ENCODE assay signal across 15 cellular contexts in the genomic region with DNA sequence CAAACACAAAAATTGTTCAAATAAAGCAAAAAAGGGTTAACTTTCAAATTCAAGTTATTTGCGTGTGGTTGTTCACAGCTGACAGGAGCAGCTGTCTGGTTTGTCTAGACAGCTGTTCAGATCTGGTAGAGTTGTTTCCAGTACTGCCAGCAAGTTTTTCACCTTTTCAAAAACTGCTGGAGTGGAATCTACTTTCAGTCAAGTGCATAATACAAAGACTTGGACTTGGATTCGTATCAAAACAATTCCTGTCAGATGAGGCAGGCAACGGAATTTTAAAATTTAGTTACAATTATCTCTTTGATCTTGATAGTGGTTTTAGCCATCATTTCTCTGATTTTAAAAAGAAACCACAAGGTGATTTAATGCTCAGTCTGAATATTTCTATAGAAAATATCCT. TPM values are rescaled to one million over a fixed set of nuclear protein-coding genes. Genes with fewer than 3 reads are reported as not detected.
DNase-seq lines count a peak whose midpoint lies in the region; ATAC-seq and TF ChIP-seq lines count a peak whose summit lies in the region.
"Had no signal": no experiment of that assay in that cellular context is flagged by ENCODE, and none has a peak within 500 bp of the region (broad histone marks: within the 10 kb centered on the region; RNA-seq: fewer than 3 reads in every experiment).

No MANE protein-coding gene starts in this region.

- no peak overlapping the region for H3K27ac ChIP-seq in mesendoderm (ENCODE audit: low read depth, low read length)

- no peak overlapping the region for H3K18ac ChIP-seq in mesendoderm (ENCODE audit: low read length)

- peaks cover 7% of the 10 kb centered on the region for H3K4me1 Mint-ChIP-seq in stimulated activated effector memory CD8-positive, alpha-beta T cell treated with anti-CD3 and anti-CD28 coated beads, Interleukin-12 subunit alpha, Interleukin-12 subunit beta, amount 100 ng/mL, for 72 hours

- no peak overlapping the region for H3K4ac ChIP-seq in mesendoderm (ENCODE audit: low read depth, low read length)

- H3K4me3 ChIP-seq in astrocyte of the spinal cord (ENCODE audit: low read depth, low read length) (no peak overlapping the region), mesendoderm (ENCODE audit: low read length) (no peak overlapping the region)

- no peak for ATAC-seq in stimulated activated effector memory CD8-positive, alpha-beta T cell treated with anti-CD3 and anti-CD28 coated beads, Interleukin-12 subunit alpha, Interleukin-12 subunit beta, amount 100 ng/mL, for 72 hours

- H2BK15ac ChIP-seq in mesendoderm (replicated peaks; ENCODE audit: low read depth) = no peak overlapping the region

- H3K23ac ChIP-seq in mesendoderm (ENCODE audit: low read length) = no peak overlapping the region

- no peaks in the 10 kb centered on the region for H3K4me1 ChIP-seq in mesendoderm (ENCODE audit: control insufficient read depth, low read depth, low read length)

- no CpG with 5 or more reads among the region's 3 CpGs for WGBS in mesendoderm (ENCODE audit: extremely low coverage, insufficient coverage, low lambda C conversion rate)

- no peak overlapping the region for H3K56ac ChIP-seq in mesendoderm (ENCODE audit: low read length)

- in situ Hi-C loops in astrocyte of the spinal cord (cut with HindIII; ENCODE audit: low sequenced_read_pairs) = no loop called here

- no peak overlapping the region for H4K8ac ChIP-seq in mesendoderm (ENCODE audit: low read depth, low read length)

- H3K79me2 ChIP-seq in mesendoderm (ENCODE audit: control insufficient read depth, insufficient read depth, low read length) = no peaks in the 10 kb centered on the region

- H3K9me3 Mint-ChIP-seq in stimulated activated effector memory CD8-positive, alpha-beta T cell treated with anti-CD3 and anti-CD28 coated beads, Interleukin-12 subunit alpha, Interleukin-12 subunit beta, amount 100 ng/mL, for 72 hours = no peaks in the 10 kb centered on the region
- H3K9me3 Mint-ChIP-seq: CD4-positive, CD25-positive, alpha-beta regulatory T cell; central memory CD8-positive, alpha-beta T cell; IgD-negative memory B cell; T-helper 2 cell treated with Interferon-gamma antibody and Interleukin-4, amounts not matched to agents 5 μg/mL and 100 μg/mL, for 36 hours had no signal

- no peaks in the 10 kb centered on the region for H3K79me1 ChIP-seq in mesendoderm (ENCODE audit: low read length)

- no peak overlapping the region for H3K27ac Mint-ChIP-seq in stimulated activated effector memory CD8-positive, alpha-beta T cell treated with anti-CD3 and anti-CD28 coated beads, Interleukin-12 subunit alpha, Interleukin-12 subunit beta, amount 100 ng/mL, for 72 hours
- H3K27ac Mint-ChIP-seq: CD4-positive, CD25-positive, alpha-beta regulatory T cell; IgD-negative memory B cell; T-helper 2 cell treated with Interferon-gamma antibody and Interleukin-4, amounts not matched to agents 5 μg/mL and 100 μg/mL, for 36 hours had no signal

- no peaks in the 10 kb centered on the region for H3K36me3 ChIP-seq in mesendoderm (ENCODE audit: control insufficient read depth, insufficient read depth, low read length)

- no peak overlapping the region for H3K4me2 ChIP-seq in mesendoderm (ENCODE audit: low read length)

- H3K4me3 Mint-ChIP-seq in stimulated activated effector memory CD8-positive, alpha-beta T cell treated with anti-CD3 and anti-CD28 coated beads, Interleukin-12 subunit alpha, Interleukin-12 subunit beta, amount 100 ng/mL, for 72 hours = no peak overlapping the region
- H3K4me3 Mint-ChIP-seq: CD4-positive, CD25-positive, alpha-beta regulatory T cell; central memory CD8-positive, alpha-beta T cell; IgD-negative memory B cell; T-helper 2 cell treated with Interferon-gamma antibody and Interleukin-4, amounts not matched to agents 5 μg/mL and 100 μg/mL, for 36 hours had no signal

- H2BK120ac ChIP-seq in mesendoderm (ENCODE audit: low read depth, low read length) = no peak overlapping the region

- H4K5ac ChIP-seq in mesendoderm (ENCODE audit: low read length) = no peak overlapping the region

- TF ChIP-seq CTCF in astrocyte of the spinal cord (IDR thresholded peaks at IDR 0.05; ENCODE audit: low read depth, low read length) = no peak

- peaks cover 35% of the 10 kb centered on the region for H3K36me3 Mint-ChIP-seq in stimulated activated effector memory CD8-positive, alpha-beta T cell treated with anti-CD3 and anti-CD28 coated beads, Interleukin-12 subunit alpha, Interleukin-12 subunit beta, amount 100 ng/mL, for 72 hours
- H3K36me3 Mint-ChIP-seq: IgD-negative memory B cell had no signal

- H3K9ac ChIP-seq in mesendoderm (ENCODE audit: low read length) = no peak overlapping the region

- no peaks in the 10 kb centered on the region for H3K27me3 ChIP-seq in mesendoderm (ENCODE audit: insufficient read depth, low read length, poor library complexity)

- DNase-seq in EH (ENCODE audit: low read depth) = peak; percentile 26
- DNase-seq in LHCN-M2 (ENCODE audit: low read depth) = peak; percentile 96
- peak; percentile 74 for DNase-seq in astrocyte of the spinal cord (ENCODE audit: low read depth, low spot score)
- DNase-seq in myocyte (ENCODE audit: low read depth) = peak; percentile 91
- no peak for DNase-seq in D341Med (ENCODE audit: low spot score)
- DNase-seq in stimulated activated effector memory CD8-positive, alpha-beta T cell treated with anti-CD3 and anti-CD28 coated beads, Interleukin-12 subunit alpha, Interleukin-12 subunit beta, amount 100 ng/mL, for 72 hours (ENCODE audit: low spot score in 2 of 2) = no peak
- no peak for DNase-seq in mesendoderm
- DNase-seq: activated effector memory CD4-positive, alpha-beta T cell treated with anti-CD3 and anti-CD28 coated beads, Interleukin-2, amount 50 U/mL, for 16 hours; CD4-positive, CD25-positive, alpha-beta regulatory T cell; erythroblast; midbrain; NCI-H2081 treated with DMSO at 0.1 percent for 48 hours had no signal

- no peak overlapping the region for H2AK5ac ChIP-seq in mesendoderm (ENCODE audit: low read length)

- H2BK5ac ChIP-seq in mesendoderm (ENCODE audit: low read length) = no peak overlapping the region

RNA-seq across cellular contexts. Expression of a gene that starts 51.7 kb away (rescaled TPM):
- total RNA-seq in LHCN-M2 (2014; rRNA removed) (23.5 and 26.1 TPM in 2 replicates), myocyte (10.7 and 12.2 TPM in 2 replicates)
- polyA plus RNA-seq in LHCN-M2 (2012) = 27.0 TPM
- polyA plus RNA-seq in myocyte (2012) = 13.4 TPM
- 7.7 TPM for polyA plus RNA-seq in mesendoderm (2013, experiment 1 of 2)
- polyA plus RNA-seq in mesendoderm (2013, experiment 2 of 2) = 7.2 TPM

Comparison
In these comparisons a context has a peak if more than half of its experiments do, and no peak if none do; other contexts are left out.
1. DNase-seq: peak in EH (single experiment), LHCN-M2 (single experiment), astrocyte of the spinal cord (single experiment) and myocyte (single experiment); none in D341Med (single experiment), stimulated activated effector memory CD8-positive, alpha-beta T cell treated with anti-CD3 and anti-CD28 coated beads, Interleukin-12 subunit alpha, Interleukin-12 subunit beta, amount 100 ng/mL, for 72 hours (0 of 2) and mesendoderm (single experiment).